ENCODE assay signal across 7 cellular contexts in genomic region chr1:146478125-146478720, GRCh38.
DNase-seq lines count a peak whose midpoint lies in the region; ATAC-seq and TF ChIP-seq lines count a peak whose summit lies in the region.
"Not testable (repeated sequence)": the region's sequence is repeated elsewhere in the genome, so short reads cannot be mapped to it uniquely, and the experiment has no call there.

No MANE protein-coding gene starts in this region.

- not testable (repeated sequence) for H3K9ac ChIP-seq in DND-41 (ENCODE audit: low read depth, low read length); KMS-11

- not testable (repeated sequence) for H3K4me3 ChIP-seq in DND-41 (ENCODE audit: low read depth in 1 of 2, low read length in 2 of 2); KMS-11 (IDR thresholded peaks at IDR 0.05; ENCODE audit: insufficient read depth, low read depth, low read length); breast epithelium; left ventricle myocardium inferior; osteoblast (ENCODE audit: insufficient read depth, low read length)

- not testable (repeated sequence) for TF ChIP-seq POLR2A in breast epithelium (IDR thresholded peaks at IDR 0.05)

- intact Hi-C loops in breast epithelium (cut with DNase I; ENCODE audit: low total_unique reads); left ventricle myocardium inferior (cut with micrococcal nuclease): not testable (repeated sequence)

- H3K9me3 ChIP-seq in DND-41 (ENCODE audit: insufficient read depth, low read length, severe bottlenecking); breast epithelium; left ventricle myocardium inferior (replicated peaks); osteoblast (ENCODE audit: low read depth, low read length): not testable (repeated sequence)

- ATAC-seq in DND-41 (ENCODE audit: insufficient read depth, low read depth) = peak; percentile 98

- H4K20me1 ChIP-seq in DND-41 (ENCODE audit: insufficient read depth, low read length); KMS-11 (ENCODE audit: insufficient read depth); osteoblast (ENCODE audit: insufficient read depth, low read length): not testable (repeated sequence)

- not testable (repeated sequence) for H3K27me3 ChIP-seq in DND-41 (ENCODE audit: insufficient read depth, low read length, poor library complexity); KMS-11 (ENCODE audit: insufficient read depth, low read depth); breast epithelium; left ventricle myocardium inferior (ENCODE audit: low read depth); osteoblast (ENCODE audit: insufficient read depth, low read length)

- H3K27ac ChIP-seq in DND-41 (ENCODE audit: low read length) = peak overlapping the region; percentile 85
- H3K27ac ChIP-seq in KMS-11; breast epithelium; left ventricle myocardium inferior (replicated peaks); osteoblast (ENCODE audit: low read depth, low read length): not testable (repeated sequence)

- peaks cover 32% of the 10 kb centered on the region for H3K4me1 ChIP-seq in DND-41 (ENCODE audit: insufficient read depth, low read length)
- not testable (repeated sequence) for H3K4me1 ChIP-seq in KMS-11 (ENCODE audit: low read depth, poor library complexity, severe bottlenecking); breast epithelium; left ventricle myocardium inferior; osteoblast (ENCODE audit: insufficient read depth, low read length)

- H3K4me2 ChIP-seq in DND-41 (ENCODE audit: insufficient read depth, low read length) = peak overlapping the region; percentile 42
- H3K4me2 ChIP-seq in KMS-11; osteoblast (ENCODE audit: insufficient read depth, low read length): not testable (repeated sequence)

- TF ChIP-seq CTCF in DND-41 (IDR thresholded peaks at IDR 0.05; ENCODE audit: borderline replicate concordance, extremely low read depth, low read length, poor library complexity, severe bottlenecking) (peak; percentile 76), KMS-11 (conservative IDR thresholded peaks at IDR 0.05; ENCODE audit: low read depth, low read length) (peak; percentile 93), breast epithelium (IDR thresholded peaks at IDR 0.05) (peak; percentile 50 to 64 (median 55)), left ventricle myocardium inferior (IDR thresholded peaks at IDR 0.05; ENCODE audit: borderline replicate concordance) (peak; percentile 74), osteoblast (IDR thresholded peaks at IDR 0.05; ENCODE audit: extremely low read depth, low read depth, low read length) (peak; percentile 60)

- peak; percentile 74 for DNase-seq in DND-41
- peak; percentile 44 for DNase-seq in NOMO-1 treated with DMSO at 0.1 percent for 48 hours (lab: John Stamatoyannopoulos, UW; ENCODE audit: unreplicated experiment)
- DNase-seq in activated CD4-positive, alpha-beta T cell treated with anti-CD3 and anti-CD28 coated beads, Interleukin-2, amount 50 U/mL, for 4 hours = peak; percentile 7 to 9
- DNase-seq in breast epithelium (ENCODE audit: low spot score in 2 of 2); left ventricle myocardium inferior; osteoblast (ENCODE audit: insufficient read length, low spot score, missing footprints): not testable (repeated sequence)

- peak overlapping the region; percentile 68; the same call in 1 of the 2 replicates for H2AFZ ChIP-seq in DND-41 (ENCODE audit: low read depth, low read length)
- H2AFZ ChIP-seq in KMS-11 (ENCODE audit: low read depth) = peak overlapping the region; percentile 5; the same call in 1 of the 2 replicates
- H2AFZ ChIP-seq in osteoblast (ENCODE audit: low read length) = not testable (repeated sequence)

- H3K79me2 ChIP-seq in DND-41 (ENCODE audit: insufficient read depth, low read length); KMS-11 (ENCODE audit: insufficient read depth, low read depth); osteoblast (ENCODE audit: insufficient read depth, low read length): not testable (repeated sequence)

- H3K36me3 ChIP-seq in DND-41 (ENCODE audit: insufficient read depth, low read length); KMS-11 (ENCODE audit: insufficient read depth); breast epithelium; left ventricle myocardium inferior; osteoblast (ENCODE audit: insufficient read depth, low read length): not testable (repeated sequence)
